In the genomic region with DNA sequence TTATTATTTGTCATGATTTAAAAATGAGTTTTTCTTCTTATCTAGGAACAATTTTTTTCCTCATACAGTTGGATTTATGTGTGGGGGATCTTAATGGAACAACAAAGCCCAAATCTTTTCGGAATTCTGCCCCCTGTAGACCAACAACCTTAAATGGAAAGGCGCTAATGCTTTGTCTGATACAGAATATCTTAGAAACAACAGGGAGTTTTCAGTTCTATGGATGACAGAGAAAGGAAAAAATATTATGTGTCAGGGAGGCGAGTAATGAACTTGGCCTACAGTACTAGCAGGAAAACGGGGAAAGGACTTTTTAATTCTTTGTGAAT, we compare ENCODE assay signal across 19 cellular contexts. TPM values are rescaled to one million over a fixed set of nuclear protein-coding genes. Genes with fewer than 3 reads are reported as not detected.
"Had no signal": no experiment of that assay in that cellular context is flagged by ENCODE, and none has a peak within 500 bp of the region (broad histone marks: within the 10 kb centered on the region; RNA-seq: fewer than 3 reads in every experiment).

No MANE protein-coding gene starts in this region.

- ATAC-seq: activated T-cell treated with anti-CD3 and anti-CD28 coated beads, Interleukin-2, amount 50 U/mL, for 72 hours; left lung; right lobe of liver; stimulated activated naive CD8-positive, alpha-beta T cell treated with anti-CD3 and anti-CD28 coated beads, Interleukin-15, amount 100 ng/mL, for 72 hours; upper lobe of right lung had no signal

- DNase-seq: activated CD4-positive, alpha-beta T cell treated with anti-CD3 and anti-CD28 coated beads, Interleukin-2, amount 50 U/mL, for 1 hour; activated CD4-positive, CD25-positive, alpha-beta regulatory T cell treated with anti-CD3 and anti-CD28 coated beads, Interleukin-2, amount 50 U/mL, for 72 hours; activated CD8-positive, alpha-beta memory T cell treated with anti-CD3 and anti-CD28 coated beads, Interleukin-2, amount 50 U/mL, for 4 hours; activated effector memory CD4-positive, alpha-beta T cell treated with anti-CD3 and anti-CD28 coated beads, Interleukin-2, amount 50 U/mL, for 16 hours; activated T-cell treated with anti-CD3 and anti-CD28 coated beads, Interleukin-2, amount 50 U/mL, for 72 hours; adrenal gland; dermis blood vessel endothelial cell; foreskin melanocyte; kidney; left lung; mammary epithelial cell; ovary; right lobe of liver; small intestine; stimulated activated CD4-positive, alpha-beta T cell treated with anti-CD3 and anti-CD28 coated beads, Interleukin-15, amount 100 ng/mL, for 24 hours; stimulated activated CD4-positive, alpha-beta T cell treated with anti-CD3 and anti-CD28 coated beads, Interleukin-2, amount 100 ng/mL, for 48 hours; stimulated activated naive CD8-positive, alpha-beta T cell treated with anti-CD3 and anti-CD28 coated beads, Interleukin-15, amount 100 ng/mL, for 72 hours; upper lobe of right lung had no signal

- H3K27ac ChIP-seq: adrenal gland, left lung, ovary, right lobe of liver, upper lobe of right lung had no signal

- H3K36me3 ChIP-seq: adrenal gland, left lung, ovary, right lobe of liver, upper lobe of right lung had no signal

- H3K4me3 ChIP-seq: adrenal gland, left lung, ovary, right lobe of liver, upper lobe of right lung had no signal

- H3K9me3 ChIP-seq: adrenal gland, left lung, ovary, right lobe of liver, upper lobe of right lung had no signal

- H3K4me1 ChIP-seq: adrenal gland, left lung, right lobe of liver, upper lobe of right lung had no signal

- H3K27me3 ChIP-seq: adrenal gland, ovary, right lobe of liver, upper lobe of right lung had no signal

RNA-seq across cellular contexts. Expression of gene MOBP, which starts 0.6 kb away (rescaled TPM):
- total RNA-seq: bronchial epithelial cell, dermis blood vessel endothelial cell, mammary epithelial cell, right lobe of liver, upper lobe of right lung had no signal
- polyA plus RNA-seq: mammary epithelial cell had no signal
